Comparison of ENCODE assay signal across 8 cellular contexts in genomic region chr12:107553211-107553765, GRCh38.
"Had no signal": no experiment of that assay in that cellular context is flagged by ENCODE, and none has a peak within 500 bp of the region (broad histone marks: within the 10 kb centered on the region; RNA-seq: fewer than 3 reads in every experiment).

No MANE protein-coding gene starts in this region.

- H3K9ac ChIP-seq: GM23248 had no signal

- H3K36me3 ChIP-seq: HAP-1 had no signal

- ATAC-seq: HCT116 had no signal

- H3K4me3 Mint-ChIP-seq: HFFc6 had no signal

- H3K9me3 ChIP-seq: HAP-1 had no signal

- DNase-seq: GM23248, GOT3, H7, HFFc6, IMR-90 had no signal

- H3K4me1 ChIP-seq: HAP-1 had no signal

- H2AFZ ChIP-seq: GM23248 had no signal

- H3K27ac Mint-ChIP-seq: HFFc6 had no signal

- H3K27ac ChIP-seq: GM23248, HL-60 had no signal

- H3K4me3 ChIP-seq: GM23248, HAP-1 had no signal
